16 cellular contexts compared by ENCODE assay signal in the genomic region with DNA sequence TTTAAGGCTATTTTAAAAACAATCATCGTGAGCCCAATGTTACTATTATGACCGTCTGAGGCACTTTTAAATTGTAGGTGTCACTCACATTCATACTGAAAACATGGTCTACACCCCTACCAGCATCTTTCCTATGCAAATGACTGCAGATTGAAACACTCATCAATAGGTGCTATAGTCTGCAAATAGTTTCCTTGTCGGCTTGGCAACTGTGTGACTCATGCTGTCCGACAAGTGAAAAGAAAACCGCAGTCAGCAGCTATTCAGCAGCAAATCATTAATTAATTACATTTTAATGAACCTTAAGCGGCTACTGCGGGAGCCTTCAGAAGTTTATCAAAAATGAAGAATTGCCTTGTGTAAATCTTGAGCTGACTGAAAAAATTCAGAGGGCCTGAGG.
DNase-seq lines count a peak whose midpoint lies in the region; ATAC-seq and TF ChIP-seq lines count a peak whose summit lies in the region.
"Had no signal": no experiment of that assay in that cellular context is flagged by ENCODE, and none has a peak within 500 bp of the region (broad histone marks: within the 10 kb centered on the region; RNA-seq: fewer than 3 reads in every experiment).

No MANE protein-coding gene starts in this region.

- H3K9me2 ChIP-seq in SK-N-SH (no peaks in the 10 kb centered on the region), OCI-LY7 (ENCODE audit: insufficient read depth, low read length) (no peaks in the 10 kb centered on the region)

- peaks cover 2% of the 10 kb centered on the region for H3K9me3 Mint-ChIP-seq in activated T-cell treated with anti-CD3 and anti-CD28 coated beads, Interleukin-2, amount 50 U/mL, for 24 hours
- H3K9me3 Mint-ChIP-seq in T-helper 2 cell treated with Interferon-gamma antibody and Interleukin-4, amounts not matched to agents 5 μg/mL and 100 μg/mL, for 36 hours: no peaks in the 10 kb centered on the region
- H3K9me3 Mint-ChIP-seq: activated T-helper 2 cell treated with anti-CD3 and anti-CD28 coated beads, Interferon-gamma antibody, Interleukin-2, Interleukin-4, amounts not matched to agents 10 μg/mL and 5 μg/mL and 100 μg/mL, durations not matched to agents 14 hours and 24 hours and 36 hours had no signal

- TF ChIP-seq POLR2A in thyroid gland (IDR thresholded peaks at IDR 0.05): no peak

- no peak for DNase-seq in SK-N-SH
- peak; percentile 68 for DNase-seq in astrocyte of the cerebellum (ENCODE audit: low read depth)
- no peak for DNase-seq in activated T-cell treated with anti-CD3 and anti-CD28 coated beads, Interleukin-2, amount 50 U/mL, for 24 hours
- no peak for DNase-seq in thyroid gland
- DNase-seq in OCI-LY7 (ENCODE audit: low spot score): no peak
- DNase-seq in T-helper 2 cell treated with Interferon-gamma antibody and Interleukin-4, amounts not matched to agents 5 μg/mL and 100 μg/mL, for 36 hours (ENCODE audit: low spot score): no peak
- DNase-seq: activated CD4-positive, alpha-beta T cell treated with anti-CD3 and anti-CD28 coated beads, Interleukin-2, amount 50 U/mL, for 1 hour; aorta; GM23248; heart left ventricle; MM.1S; ovary; T-cell had no signal

- no peaks in the 10 kb centered on the region for H3F3A ChIP-seq in SK-N-SH (replicated peaks; ENCODE audit: insufficient read depth)

- H3K27me3 ChIP-seq in SK-N-SH (ENCODE audit: insufficient read depth): no peaks in the 10 kb centered on the region
- no peaks in the 10 kb centered on the region for H3K27me3 ChIP-seq in iPS-18a (ENCODE audit: control insufficient read depth, insufficient read depth, low read length)
- H3K27me3 ChIP-seq in thyroid gland: no peaks in the 10 kb centered on the region
- H3K27me3 ChIP-seq: heart left ventricle, ovary had no signal

- no peaks in the 10 kb centered on the region for H3K27me3 Mint-ChIP-seq in activated T-cell treated with anti-CD3 and anti-CD28 coated beads, Interleukin-2, amount 50 U/mL, for 24 hours
- no peaks in the 10 kb centered on the region for H3K27me3 Mint-ChIP-seq in T-helper 2 cell treated with Interferon-gamma antibody and Interleukin-4, amounts not matched to agents 5 μg/mL and 100 μg/mL, for 36 hours (ENCODE audit: low read depth)
- H3K27me3 Mint-ChIP-seq: T-cell had no signal

- H3K4me1 ChIP-seq in SK-N-SH (ENCODE audit: control insufficient read depth in 1 of 2, insufficient read depth in 2 of 2, low read depth in 1 of 2, low read length in 1 of 2): peaks cover 0 to 8% of the 10 kb centered on the region in 2 experiments; a peak in 2 of 4 replicates
- H3K4me1 ChIP-seq in iPS-18a (ENCODE audit: control insufficient read depth, low read depth, low read length): peaks cover 71% of the 10 kb centered on the region
- H3K4me1 ChIP-seq in thyroid gland: no peaks in the 10 kb centered on the region
- H3K4me1 ChIP-seq in OCI-LY7 (ENCODE audit: insufficient read depth, low read length, poor library complexity, severe bottlenecking): no peaks in the 10 kb centered on the region

- H3K27ac ChIP-seq in SK-N-SH (ENCODE audit: low read depth in 2 of 2, low read length in 1 of 2) (no peak overlapping the region), iPS-18a (ENCODE audit: low read length) (no peak overlapping the region), thyroid gland (no peak overlapping the region), OCI-LY7 (ENCODE audit: low read depth, low read length, poor library complexity, severe bottlenecking) (no peak overlapping the region)
- H3K27ac ChIP-seq: GM23248, heart left ventricle, ovary had no signal

- CTCF ChIA-PET in SK-N-SH (lab: Yijun Ruan, JAX) (no interaction called here), OCI-LY7 (lab: Charles Lee; ENCODE audit: unreplicated experiment) (no interaction called here)

- no peak overlapping the region for H3K27ac Mint-ChIP-seq in activated T-cell treated with anti-CD3 and anti-CD28 coated beads, Interleukin-2, amount 50 U/mL, for 24 hours
- H3K27ac Mint-ChIP-seq in T-helper 2 cell treated with Interferon-gamma antibody and Interleukin-4, amounts not matched to agents 5 μg/mL and 100 μg/mL, for 36 hours: no peak overlapping the region
- H3K27ac Mint-ChIP-seq: activated T-helper 2 cell treated with anti-CD3 and anti-CD28 coated beads, Interferon-gamma antibody, Interleukin-2, Interleukin-4, amounts not matched to agents 10 μg/mL and 5 μg/mL and 100 μg/mL, durations not matched to agents 14 hours and 24 hours and 36 hours; T-cell had no signal

- no peak for TF ChIP-seq CTCF in SK-N-SH (IDR thresholded peaks at IDR 0.05)
- no peak for TF ChIP-seq CTCF in astrocyte of the cerebellum (IDR thresholded peaks at IDR 0.05; ENCODE audit: low read depth, low read length, missing control alignments)
- TF ChIP-seq CTCF in thyroid gland (IDR thresholded peaks at IDR 0.05): no peak
- no peak for TF ChIP-seq CTCF in OCI-LY7 (conservative IDR thresholded peaks at IDR 0.05; ENCODE audit: low read length)

- TF ChIP-seq EP300 in SK-N-SH (IDR thresholded peaks at IDR 0.05; ENCODE audit: borderline replicate concordance in 1 of 2, low read depth in 1 of 2, low read length in 1 of 2): no peak

- no peak overlapping the region for H2AFZ ChIP-seq in SK-N-SH (ENCODE audit: low read depth)
- no peak overlapping the region for H2AFZ ChIP-seq in OCI-LY7 (ENCODE audit: low read length)
- H2AFZ ChIP-seq: GM23248 had no signal

- H3K36me3 ChIP-seq in SK-N-SH (replicated peaks in 1 of 2; ENCODE audit: control insufficient read depth in 1 of 2, insufficient read depth in 2 of 2, low read length in 1 of 2): no peaks in the 10 kb centered on the region
- H3K36me3 ChIP-seq in iPS-18a (ENCODE audit: control insufficient read depth, low read depth, low read length): no peaks in the 10 kb centered on the region
- no peaks in the 10 kb centered on the region for H3K36me3 ChIP-seq in thyroid gland
- no peaks in the 10 kb centered on the region for H3K36me3 ChIP-seq in OCI-LY7 (ENCODE audit: insufficient read depth, low read length)
- H3K36me3 ChIP-seq: heart left ventricle, ovary had no signal

- TF ChIP-seq RAD21 in SK-N-SH (IDR thresholded peaks at IDR 0.05; ENCODE audit: low read length): no peak

- no peaks in the 10 kb centered on the region for H3K9me3 ChIP-seq in SK-N-SH
- no peaks in the 10 kb centered on the region for H3K9me3 ChIP-seq in iPS-18a (ENCODE audit: control insufficient read depth, low read depth, low read length)
- H3K9me3 ChIP-seq in thyroid gland: no peaks in the 10 kb centered on the region
- H3K9me3 ChIP-seq in OCI-LY7 (ENCODE audit: low read length): no peaks in the 10 kb centered on the region
- H3K9me3 ChIP-seq: heart left ventricle, ovary had no signal

- no peaks in the 10 kb centered on the region for H4K20me1 ChIP-seq in SK-N-SH (ENCODE audit: insufficient read depth)
- H4K20me1 ChIP-seq in OCI-LY7 (ENCODE audit: insufficient read depth, low read length): no peaks in the 10 kb centered on the region

- H3K4me3 ChIP-seq in SK-N-SH (ENCODE audit: low read depth in 2 of 2, low read length in 1 of 2): no peak overlapping the region
- no peak overlapping the region for H3K4me3 ChIP-seq in astrocyte of the cerebellum (ENCODE audit: low read depth, low read length)
- peak overlapping the region; percentile 32 for H3K4me3 ChIP-seq in iPS-18a (ENCODE audit: low read length)
- H3K4me3 ChIP-seq in thyroid gland (replicated peaks in 1 of 3): no peak overlapping the region
- H3K4me3 ChIP-seq in OCI-LY7 (ENCODE audit: low read depth, low read length, poor library complexity, severe bottlenecking): no peak overlapping the region
- H3K4me3 ChIP-seq: GM23248, heart left ventricle, ovary had no signal

- BruUV-seq in OCI-LY7 (replicated peaks; lab: Mats Ljungman, UMichigan): no TSS peak

- H3K4me2 ChIP-seq in SK-N-SH (no peak overlapping the region), OCI-LY7 (ENCODE audit: low read length) (no peak overlapping the region)

- no peaks in the 10 kb centered on the region for H3K4me1 Mint-ChIP-seq in activated T-cell treated with anti-CD3 and anti-CD28 coated beads, Interleukin-2, amount 50 U/mL, for 24 hours (ENCODE audit: low read depth)
- no peaks in the 10 kb centered on the region for H3K4me1 Mint-ChIP-seq in T-helper 2 cell treated with Interferon-gamma antibody and Interleukin-4, amounts not matched to agents 5 μg/mL and 100 μg/mL, for 36 hours (ENCODE audit: low read depth)
- H3K4me1 Mint-ChIP-seq: T-cell had no signal

- POLR2A ChIA-PET in SK-N-SH (lab: Yijun Ruan, JAX): no interaction called here
- POLR2A ChIA-PET in OCI-LY7 (lab: Charles Lee): no interaction called here

- H3K36me3 Mint-ChIP-seq in activated T-cell treated with anti-CD3 and anti-CD28 coated beads, Interleukin-2, amount 50 U/mL, for 24 hours (ENCODE audit: low read depth): no peaks in the 10 kb centered on the region
- H3K36me3 Mint-ChIP-seq in T-helper 2 cell treated with Interferon-gamma antibody and Interleukin-4, amounts not matched to agents 5 μg/mL and 100 μg/mL, for 36 hours (ENCODE audit: low read depth): no peaks in the 10 kb centered on the region
- H3K36me3 Mint-ChIP-seq: T-cell had no signal

- no peak for ATAC-seq in SK-N-SH treated with all-trans-retinoic acid at 6 μM for 48 hours
- ATAC-seq: T-cell had no signal

- intact Hi-C loops in thyroid gland (cut with DNase I): no loop called here
- intact Hi-C loops in OCI-LY7 (cut with micrococcal nuclease; ENCODE audit: unreplicated experiment): no loop called here

- H3K79me2 ChIP-seq in SK-N-SH (ENCODE audit: insufficient read depth): no peaks in the 10 kb centered on the region
- no peaks in the 10 kb centered on the region for H3K79me2 ChIP-seq in OCI-LY7 (ENCODE audit: insufficient read depth, low read depth, low read length)

- H3K9ac ChIP-seq in SK-N-SH (no peak overlapping the region), iPS-18a (ENCODE audit: low read length) (no peak overlapping the region)
- H3K9ac ChIP-seq: GM23248 had no signal

- in situ Hi-C loops in astrocyte of the cerebellum (cut with HindIII; ENCODE audit: low sequenced_read_pairs): no loop called here

- no peak overlapping the region for H3K4me3 Mint-ChIP-seq in activated T-cell treated with anti-CD3 and anti-CD28 coated beads, Interleukin-2, amount 50 U/mL, for 24 hours
- H3K4me3 Mint-ChIP-seq in T-helper 2 cell treated with Interferon-gamma antibody and Interleukin-4, amounts not matched to agents 5 μg/mL and 100 μg/mL, for 36 hours: no peak overlapping the region
- H3K4me3 Mint-ChIP-seq: T-cell had no signal

- WGBS in SK-N-SH (ENCODE audit: low lambda C conversion rate): 85% methylated on average over 7 of the region's 7 CpGs
- WGBS in thyroid gland, 2 donors: 94 to 96% methylated on average over 7 of the region's 7 CpGs

TF ChIP-seq in SK-N-SH, 30 proteins besides CTCF, POLR2A, EP300 and RAD21:
- TF ChIP-seq FOSL2 (IDR thresholded peaks at IDR 0.05; ENCODE audit: borderline replicate concordance, low read depth) (peak; percentile 7; the same call in 1 of the 2 replicates), GATA2 (CRISPR knock-in tag; IDR thresholded peaks at IDR 0.05) (no peak)

TF ChIP-seq in SK-N-SH treated with all-trans-retinoic acid at 6 μM for 48 hours, 23 proteins besides CTCF, POLR2A, EP300 and RAD21:
- TF ChIP-seq GLIS3 (CRISPR knock-in tag; IDR thresholded peaks at IDR 0.05) (no peak), CSDC2 (CRISPR knock-in tag; IDR thresholded peaks at IDR 0.05) (no peak), ZNF8 (CRISPR knock-in tag; IDR thresholded peaks at IDR 0.05) (no peak)
